2 cellular contexts compared by ENCODE assay signal in genomic region chr20:57138198-57138995, GRCh38.
A peak's percentile ranks its signal among the peaks of the same experiment; 100 is the strongest.
TF ChIP-seq lines count a peak whose summit lies in the region.

No MANE protein-coding gene starts in this region.

TF ChIP-seq in HepG2, 621 proteins besides CTCF, POLR2A, EP300 and RAD21:
- TF ChIP-seq ZNF614 (CRISPR knock-in tag; IDR thresholded peaks at IDR 0.05; ENCODE audit: borderline replicate concordance) (no peak), ZNF775 (CRISPR knock-in tag; IDR thresholded peaks at IDR 0.05; ENCODE audit: borderline replicate concordance) (no peak), ZNF180 (CRISPR knock-in tag; IDR thresholded peaks at IDR 0.05; ENCODE audit: borderline replicate concordance, low read depth) (no peak), FLYWCH1 (CRISPR knock-in tag; IDR thresholded peaks at IDR 0.05) (no peak), SRF (IDR thresholded peaks at IDR 0.05; ENCODE audit: low read depth, low read length) (no peak), PHF5A (CRISPR knock-in tag; IDR thresholded peaks at IDR 0.05; ENCODE audit: low read depth, unreplicated experiment) (no peak), ZNF768 (CRISPR knock-in tag; IDR thresholded peaks at IDR 0.05) (peak; percentile 79)
TF ChIP-seq in HepG2: peak in this region for 1.

TF ChIP-seq in K562, 482 proteins besides CTCF, POLR2A, EP300 and RAD21:
- TF ChIP-seq PHF8 (IDR thresholded peaks at IDR 0.05; ENCODE audit: borderline replicate concordance, low read length) (no peak), TEAD4 (IDR thresholded peaks at IDR 0.05; ENCODE audit: low read length) (no peak), TEAD4 (CRISPR knock-in tag; IDR thresholded peaks at IDR 0.05; ENCODE audit: borderline replicate concordance) (no peak), HMGN3 (IDR thresholded peaks at IDR 0.05; ENCODE audit: borderline replicate concordance, extremely low read depth, insufficient read length, low read depth, low read length) (no peak), RBM25 (IDR thresholded peaks at IDR 0.05; ENCODE audit: low read depth, low read length, severe bottlenecking) (peak; percentile 53), MIER1 (IDR thresholded peaks at IDR 0.05; ENCODE audit: low read depth) (no peak), TARDBP (IDR thresholded peaks at IDR 0.05) (no peak), TFAM (CRISPR knock-in tag; conservative IDR thresholded peaks at IDR 0.05) (no peak), SETDB1 (IDR thresholded peaks at IDR 0.05; ENCODE audit: low read length) (no peak), ZNF717 (CRISPR knock-in tag; IDR thresholded peaks at IDR 0.05) (no peak), ZFP36 (IDR thresholded peaks at IDR 0.05; ENCODE audit: low read depth, low read length, partially characterized antibody) (peak; percentile 7), OTX1 (CRISPR knock-in tag; IDR thresholded peaks at IDR 0.05) (no peak), ZFP91 (CRISPR knock-in tag; IDR thresholded peaks at IDR 0.05) (no peak), PRPF4 (IDR thresholded peaks at IDR 0.05; ENCODE audit: insufficient read depth, low read depth, low read length, poor library complexity, severe bottlenecking) (no peak), RUNX1 (IDR thresholded peaks at IDR 0.05; ENCODE audit: low read depth) (no peak), SRSF7 (optimal IDR thresholded peaks at IDR 0.05; ENCODE audit: low read depth, low read length) (no peak), SAP30 (IDR thresholded peaks at IDR 0.05; ENCODE audit: borderline replicate concordance, insufficient read depth, low read depth, low read length, poor library complexity, severe bottlenecking) (no peak), ZNF224 (CRISPR knock-in tag; IDR thresholded peaks at IDR 0.05) (no peak), KLF1 (tag; IDR thresholded peaks at IDR 0.05) (no peak), ZBTB11 (CRISPR knock-in tag; IDR thresholded peaks at IDR 0.05) (peak in 1 of 3 experiments; percentile 80; a peak in 1 of 6 replicates)
